In genomic region chr20:22942742-22943141, GRCh38 we compare ENCODE assay signal across 20 cellular contexts.
DNase-seq lines count a peak whose midpoint lies in the region; ATAC-seq, FAIRE-seq and TF ChIP-seq lines count a peak whose summit lies in the region.
"Had no signal": no experiment of that assay in that cellular context is flagged by ENCODE, and none has a peak within 500 bp of the region (broad histone marks: within the 10 kb centered on the region; RNA-seq: fewer than 3 reads in every experiment).

No MANE protein-coding gene starts in this region.

- H3K9ac ChIP-seq in HepG2 (ENCODE audit: insufficient read depth, low read depth, low read length) = no peak overlapping the region
- H3K9ac ChIP-seq in K562 (ENCODE audit: insufficient read depth in 1 of 2, low read depth in 2 of 2, low read length in 2 of 2) = no peak overlapping the region
- H3K9ac ChIP-seq: BLaER1 treated with 17β-estradiol and CSF1 and Interleukin-3, amounts not matched to agents 10 nM and 100 nM had no signal

- ATAC-seq in HepG2 = no peak
- ATAC-seq in right lobe of liver = no peak
- no peak for ATAC-seq in K562
- ATAC-seq: A549; CD8-positive, alpha-beta T cell had no signal

- TF ChIP-seq RAD21 in HepG2 (CRISPR knock-in tag; IDR thresholded peaks at IDR 0.05) (no peak), K562 (CRISPR knock-in tag; conservative IDR thresholded peaks at IDR 0.05 in 1 of 2, IDR thresholded peaks at IDR 0.05 in 1 of 2) (no peak)

- intact Hi-C loops in HepG2 (cut with micrococcal nuclease; ENCODE audit: unreplicated experiment) (no loop called here), right lobe of liver (cut with DNase I) (no loop called here), K562 (cut with micrococcal nuclease) (no loop called here)

- H3K9me3 ChIP-seq in HepG2 (ENCODE audit: low read length) = no peaks in the 10 kb centered on the region
- H3K9me3 ChIP-seq in right lobe of liver = no peaks in the 10 kb centered on the region
- H3K9me3 ChIP-seq in K562 (replicated peaks; ENCODE audit: control insufficient read depth, insufficient read depth, low read depth, low read length) = no peaks in the 10 kb centered on the region
- H3K9me3 ChIP-seq: A549, Caco-2 had no signal

- no TSS peak for BruUV-seq in HepG2 (replicated peaks; lab: Mats Ljungman, UMichigan)
- BruUV-seq in K562 (replicated peaks; lab: Mats Ljungman, UMichigan) = no TSS peak

- WGBS in HepG2 (ENCODE audit: low lambda C conversion rate) = 1% methylated on average over 2 of the region's 2 CpGs
- 41% methylated on average over 2 of the region's 2 CpGs for WGBS in right lobe of liver (ENCODE audit: insufficient coverage, low coverage, low lambda C conversion rate, missing lambda C conversion rate)
- 44% methylated on average over 2 of the region's 2 CpGs for WGBS in K562 (ENCODE audit: insufficient coverage, low coverage, missing lambda C conversion rate)

- H3K4me3 ChIP-seq in HepG2 (replicated peaks in 1 of 3; ENCODE audit: insufficient read depth in 1 of 3, low read depth in 2 of 3, low read length in 3 of 3) = no peak overlapping the region
- H3K4me3 ChIP-seq in right lobe of liver = no peak overlapping the region
- H3K4me3 ChIP-seq in K562 = no peak overlapping the region
- H3K4me3 ChIP-seq: A549; BLaER1 treated with 17β-estradiol and CSF1 and Interleukin-3, amounts not matched to agents 10 nM and 100 nM had no signal

- POLR2A ChIA-PET in HepG2 (lab: Yijun Ruan, JAX) = no interaction called here
- POLR2A ChIA-PET in K562 (lab: Yijun Ruan, JAX) = no interaction called here

- H2AFZ ChIP-seq in HepG2 (ENCODE audit: low read length) (no peak overlapping the region), K562 (ENCODE audit: low read depth, low read length) (no peak overlapping the region)

- no peak for TF ChIP-seq CTCF in HepG2 (CRISPR knock-in tag; IDR thresholded peaks at IDR 0.05)
- no peak for TF ChIP-seq CTCF in right lobe of liver (IDR thresholded peaks at IDR 0.05)
- no peak for TF ChIP-seq CTCF in K562 (IDR thresholded peaks at IDR 0.05 in 2 of 3, conservative IDR thresholded peaks at IDR 0.05 in 1 of 3; ENCODE audit: insufficient read depth in 2 of 3, low read depth in 1 of 3, low read length in 3 of 3)

- no peaks in the 10 kb centered on the region for H3K9me1 ChIP-seq in K562 (ENCODE audit: control insufficient read depth, insufficient read depth, low read length)

- FAIRE-seq in HepG2 (lab: Jason Lieb, UNC) (no peak), K562 (lab: Jason Lieb, UNC) (no peak)
- FAIRE-seq: D721Med, G401.6, GM12891, GM19239 had no signal

- H3K27me3 ChIP-seq in HepG2 (ENCODE audit: control insufficient read depth in 1 of 2, insufficient read depth in 2 of 2, low read length in 2 of 2) (no peaks in the 10 kb centered on the region), right lobe of liver (no peaks in the 10 kb centered on the region), K562 (ENCODE audit: control insufficient read depth in 2 of 2, insufficient read depth in 2 of 2, low read length in 2 of 2) (no peaks in the 10 kb centered on the region)

- in situ Hi-C loops in HepG2 (cut with HindIII; ENCODE audit: extremely low pct_ligation_motif_present, low pct_unique_long_range_greater_than_20kb) = no loop called here
- in situ Hi-C loops in K562 (cut with MboI) = no loop called here

- TF ChIP-seq EP300 in HepG2 (IDR thresholded peaks at IDR 0.05; ENCODE audit: low read depth in 2 of 2, low read length in 2 of 2) (no peak), HepG2 (CRISPR knock-in tag; IDR thresholded peaks at IDR 0.05; ENCODE audit: borderline replicate concordance) (no peak), K562 (IDR thresholded peaks at IDR 0.05; ENCODE audit: low read length) (no peak)

- CTCF ChIA-PET in HepG2 (lab: Yijun Ruan, JAX; ENCODE audit: low intra/inter-chr PET ratio, low total read pairs) = no interaction called here
- CTCF ChIA-PET in K562 (lab: Yijun Ruan, JAX; ENCODE audit: low intra/inter-chr PET ratio) = no interaction called here

- no peak for DNase-seq in HepG2 (ENCODE audit: low spot score)
- no peak for DNase-seq in right lobe of liver
- no peak for DNase-seq in K562 (ENCODE audit: extremely low read depth in 1 of 4, low spot score in 3 of 4)
- no peak for DNase-seq in T-helper 9 cell
- DNase-seq in activated CD4-positive, alpha-beta T cell treated with anti-CD3 and anti-CD28 coated beads, Interleukin-2, amount 50 U/mL, for 1 hour = no peak
- DNase-seq: AML-193; Caco-2; Calu3; CD4-positive, alpha-beta T cell; CD8-positive, alpha-beta T cell; DMS79 treated with DMSO at 0.1 percent for 48 hours; GF-D8 had no signal

- H3K36me3 ChIP-seq in HepG2 (replicated peaks in 1 of 2; ENCODE audit: control insufficient read depth in 1 of 2, insufficient read depth in 2 of 2, low read length in 2 of 2) (no peaks in the 10 kb centered on the region), right lobe of liver (no peaks in the 10 kb centered on the region), K562 (ENCODE audit: control insufficient read depth, insufficient read depth, low read length) (no peaks in the 10 kb centered on the region)
- H3K36me3 ChIP-seq: BLaER1 treated with 17β-estradiol and CSF1 and Interleukin-3, amounts not matched to agents 10 nM and 100 nM had no signal

- H3K4me1 ChIP-seq in HepG2 (ENCODE audit: insufficient read depth, low read length) (no peaks in the 10 kb centered on the region), right lobe of liver (no peaks in the 10 kb centered on the region), K562 (replicated peaks in 1 of 2; ENCODE audit: control insufficient read depth in 2 of 2, insufficient read depth in 2 of 2, low read length in 2 of 2) (no peaks in the 10 kb centered on the region; a peak in 1 of 5 replicates)
- H3K4me1 ChIP-seq: Caco-2 had no signal

- no peak overlapping the region for H3K4me2 ChIP-seq in HepG2 (ENCODE audit: low read depth, low read length)
- no peak overlapping the region for H3K4me2 ChIP-seq in K562 (ENCODE audit: insufficient read depth, low read length)
- H3K4me2 ChIP-seq: A549; BLaER1 treated with 17β-estradiol and CSF1 and Interleukin-3, amounts not matched to agents 10 nM and 100 nM had no signal

- no peak overlapping the region for H3K27ac ChIP-seq in HepG2 (ENCODE audit: extremely low read length, insufficient read depth, low read length)
- H3K27ac ChIP-seq in right lobe of liver = no peak overlapping the region
- H3K27ac ChIP-seq in K562 (ENCODE audit: extremely low read depth, low read depth, low read length) = no peak overlapping the region
- H3K27ac ChIP-seq: 22Rv1; A549; BLaER1 treated with 17β-estradiol and CSF1 and Interleukin-3, amounts not matched to agents 10 nM and 100 nM; C4-2B had no signal

- no peaks in the 10 kb centered on the region for H4K20me1 ChIP-seq in HepG2 (ENCODE audit: insufficient read depth, low read length)
- no peaks in the 10 kb centered on the region for H4K20me1 ChIP-seq in K562 (replicated peaks; ENCODE audit: control insufficient read depth, insufficient read depth, low read length)
- H4K20me1 ChIP-seq: BLaER1 treated with 17β-estradiol and CSF1 and Interleukin-3, amounts not matched to agents 10 nM and 100 nM had no signal

- H3K79me2 ChIP-seq in HepG2 (ENCODE audit: insufficient read depth, low read length) (no peaks in the 10 kb centered on the region), K562 (ENCODE audit: control insufficient read depth, insufficient read depth, low read length) (no peaks in the 10 kb centered on the region)

- TF ChIP-seq POLR2A in HepG2 (IDR thresholded peaks at IDR 0.05; ENCODE audit: insufficient read depth in 1 of 2, low read depth in 2 of 2, low read length in 2 of 2) (no peak), right lobe of liver (IDR thresholded peaks at IDR 0.05) (no peak), K562 (conservative IDR thresholded peaks at IDR 0.05) (no peak)

TF ChIP-seq in HepG2, 621 proteins besides CTCF, POLR2A, EP300 and RAD21:
- no peak for TF ChIP-seq ZNF354B (CRISPR knock-in tag; IDR thresholded peaks at IDR 0.05)
- TF ChIP-seq CEBPB (IDR thresholded peaks at IDR 0.05; ENCODE audit: borderline replicate concordance, low read depth, low read length) = peak; percentile 52; the same call in 1 of the 2 replicates

TF ChIP-seq in K562, 482 proteins besides CTCF, POLR2A, EP300 and RAD21 (continues in another document):
- TF ChIP-seq ZBTB49 (CRISPR knock-in tag; IDR thresholded peaks at IDR 0.05; ENCODE audit: borderline replicate concordance) = no peak
- no peak for TF ChIP-seq POLR3G (IDR thresholded peaks at IDR 0.05; ENCODE audit: extremely low read depth, insufficient read length, insufficient replicate concordance)
- peak; percentile 15; the same call in 1 of the 2 replicates for TF ChIP-seq BHLHE40 (IDR thresholded peaks at IDR 0.05; ENCODE audit: low read length)
- peak; percentile 46; the same call in 1 of the 2 replicates for TF ChIP-seq ATF3 (IDR thresholded peaks at IDR 0.05)
- TF ChIP-seq ATF3 (CRISPR knock-in tag; conservative IDR thresholded peaks at IDR 0.05) = no peak
- no peak for TF ChIP-seq NR1H2 (CRISPR knock-in tag; IDR thresholded peaks at IDR 0.05)
- peak in 1 of 2 experiments; percentile 62; a peak in 2 of 4 replicates for TF ChIP-seq TRIM24 (IDR thresholded peaks at IDR 0.05)
- TF ChIP-seq L3MBTL2 (IDR thresholded peaks at IDR 0.05) = 0 out of 2 replicates have a peak, but pooled peaks have one; percentile 19
- TF ChIP-seq SRSF9 (IDR thresholded peaks at IDR 0.05; ENCODE audit: borderline replicate concordance, low read depth, low read length) = no peak

Comparison
In these comparisons a context has a peak if more than half of its experiments do, and no peak if none do; other contexts are left out.
1. Of the 241 proteins assayed by ChIP-seq in both HepG2 and K562: peak only in HepG2: CEBPB; only in K562: BHLHE40; in both: none; in neither: 236; mixed calls (peak in some experiments, not most) for 3.